In genomic region chr19:23800868-23801267, GRCh38 we compare ENCODE assay signal across 15 cellular contexts. TPM values are rescaled to one million over a fixed set of nuclear protein-coding genes. Genes with fewer than 3 reads are reported as not detected.
DNase-seq lines count a peak whose midpoint lies in the region; ATAC-seq, FAIRE-seq and TF ChIP-seq lines count a peak whose summit lies in the region.
"Had no signal": no experiment of that assay in that cellular context is flagged by ENCODE, and none has a peak within 500 bp of the region (broad histone marks: within the 10 kb centered on the region; RNA-seq: fewer than 3 reads in every experiment).

No MANE protein-coding gene starts in this region.

- H3K27me3 Mint-ChIP-seq in activated naive CD8-positive, alpha-beta T cell treated with anti-CD3 and anti-CD28 coated beads, Interleukin-2, amount 10 ng/mL, durations not matched to agents 7 days and 5 days, result no peaks in the 10 kb centered on the region
- H3K27me3 Mint-ChIP-seq in activated naive CD8-positive, alpha-beta T cell treated with anti-CD3 and anti-CD28 coated beads, Interleukin-2, amount 50 U/mL, for 24 hours, result no peaks in the 10 kb centered on the region
- H3K27me3 Mint-ChIP-seq in T-helper 17 cell, result no peaks in the 10 kb centered on the region
- H3K27me3 Mint-ChIP-seq: IgD-negative memory B cell had no signal

- ATAC-seq in activated naive CD8-positive, alpha-beta T cell treated with anti-CD3 and anti-CD28 coated beads, Interleukin-2, amount 10 ng/mL, durations not matched to agents 7 days and 5 days (ENCODE audit: low read depth), result no peak
- ATAC-seq in activated naive CD8-positive, alpha-beta T cell treated with anti-CD3 and anti-CD28 coated beads, Interleukin-2, amount 50 U/mL, for 24 hours, result no peak
- ATAC-seq in T-helper 17 cell, result no peak
- ATAC-seq in GM21825 (IDR thresholded peaks at IDR 0.05; ENCODE audit: unreplicated experiment), result no peak
- no peak for ATAC-seq in mucosa of descending colon

- peak overlapping the region; percentile 16 for H3K27ac Mint-ChIP-seq in activated naive CD8-positive, alpha-beta T cell treated with anti-CD3 and anti-CD28 coated beads, Interleukin-2, amount 10 ng/mL, durations not matched to agents 7 days and 5 days
- H3K27ac Mint-ChIP-seq in activated naive CD8-positive, alpha-beta T cell treated with anti-CD3 and anti-CD28 coated beads, Interleukin-2, amount 50 U/mL, for 24 hours, result no peak overlapping the region
- peak overlapping the region; percentile 93 for H3K27ac Mint-ChIP-seq in T-helper 17 cell
- H3K27ac Mint-ChIP-seq: IgD-negative memory B cell had no signal

- H3K4me1 Mint-ChIP-seq in activated naive CD8-positive, alpha-beta T cell treated with anti-CD3 and anti-CD28 coated beads, Interleukin-2, amount 10 ng/mL, durations not matched to agents 7 days and 5 days, result peaks cover 18% of the 10 kb centered on the region
- H3K4me1 Mint-ChIP-seq in activated naive CD8-positive, alpha-beta T cell treated with anti-CD3 and anti-CD28 coated beads, Interleukin-2, amount 50 U/mL, for 24 hours, result peaks cover 31% of the 10 kb centered on the region
- peaks cover 20% of the 10 kb centered on the region for H3K4me1 Mint-ChIP-seq in T-helper 17 cell

- peak overlapping the region; percentile 19 for H3K4me3 Mint-ChIP-seq in activated naive CD8-positive, alpha-beta T cell treated with anti-CD3 and anti-CD28 coated beads, Interleukin-2, amount 10 ng/mL, durations not matched to agents 7 days and 5 days
- no peak overlapping the region for H3K4me3 Mint-ChIP-seq in activated naive CD8-positive, alpha-beta T cell treated with anti-CD3 and anti-CD28 coated beads, Interleukin-2, amount 50 U/mL, for 24 hours
- H3K4me3 Mint-ChIP-seq in T-helper 17 cell, result no peak overlapping the region

- H3K9me3 ChIP-seq in T-helper 17 cell (ENCODE audit: control insufficient read depth, low read length, poor library complexity, severe bottlenecking) (no peaks in the 10 kb centered on the region), Peyer's patch (peaks cover 0 to 7% (median 0%) of the 10 kb centered on the region in 4 donors), mucosa of descending colon (peaks cover 19% of the 10 kb centered on the region)

- TF ChIP-seq CTCF in Peyer's patch (IDR thresholded peaks at IDR 0.05), result no peak
- TF ChIP-seq CTCF in mucosa of descending colon (IDR thresholded peaks at IDR 0.05), result no peak

- POLR2A ChIA-PET in activated naive CD8-positive, alpha-beta T cell treated with anti-CD3 and anti-CD28 coated beads, Interleukin-2, amount 10 ng/mL, durations not matched to agents 7 days and 5 days (lab: Charles Lee), result interaction anchor here (3.3 kb wide), 1 partner anchor 42 kb away, joined by 24 read pairs; the partner anchor contains the start of gene ZNF681

- intact Hi-C loops in mucosa of descending colon (cut with DNase I, micrococcal nuclease), result no loop called here

- DNase-seq in activated naive CD8-positive, alpha-beta T cell treated with anti-CD3 and anti-CD28 coated beads, Interleukin-2, amount 10 ng/mL, durations not matched to agents 7 days and 5 days, result no peak
- DNase-seq in activated naive CD8-positive, alpha-beta T cell treated with anti-CD3 and anti-CD28 coated beads, Interleukin-2, amount 50 U/mL, for 24 hours, result no peak
- DNase-seq in GM12891 (ENCODE audit: insufficient read length, low spot score) (no peak), T-helper 17 cell (no peak), Peyer's patch (no peak), mucosa of descending colon (no peak)
- DNase-seq: DMS53, HCEC 1CT, NCI-H1436, NCI-H2029 treated with DMSO at 0.1 percent for 48 hours, NCI-H510A had no signal

- H3K4me3 ChIP-seq in Peyer's patch (no peak overlapping the region), mucosa of descending colon (no peak overlapping the region)
- H3K4me3 ChIP-seq: SJSA1 had no signal

- H3K4me1 ChIP-seq in Peyer's patch (no peaks in the 10 kb centered on the region), mucosa of descending colon (ENCODE audit: low read depth) (no peaks in the 10 kb centered on the region)
- H3K4me1 ChIP-seq: SJSA1 had no signal

- no peaks in the 10 kb centered on the region for H3K27me3 ChIP-seq in Peyer's patch
- H3K27me3 ChIP-seq: SJSA1 had no signal

- no peaks in the 10 kb centered on the region for H3K36me3 ChIP-seq in Peyer's patch
- no peaks in the 10 kb centered on the region for H3K36me3 ChIP-seq in mucosa of descending colon (ENCODE audit: low read depth)
- H3K36me3 ChIP-seq: SJSA1 had no signal

- peaks cover 6% of the 10 kb centered on the region for H3K9me3 Mint-ChIP-seq in activated naive CD8-positive, alpha-beta T cell treated with anti-CD3 and anti-CD28 coated beads, Interleukin-2, amount 10 ng/mL, durations not matched to agents 7 days and 5 days
- H3K9me3 Mint-ChIP-seq in activated naive CD8-positive, alpha-beta T cell treated with anti-CD3 and anti-CD28 coated beads, Interleukin-2, amount 50 U/mL, for 24 hours, result peaks cover 10% of the 10 kb centered on the region

- no peak overlapping the region for H3K27ac ChIP-seq in Peyer's patch
- H3K27ac ChIP-seq: SJSA1 had no signal

- TF ChIP-seq POLR2A in GM12891 (IDR thresholded peaks at IDR 0.05; ENCODE audit: low read depth, low read length), result no peak
- no peak for TF ChIP-seq POLR2A in Peyer's patch (IDR thresholded peaks at IDR 0.05)

- no peak for FAIRE-seq in GM12891 (lab: Jason Lieb, UNC)
- FAIRE-seq: GM18507 had no signal

- H3K36me3 Mint-ChIP-seq in activated naive CD8-positive, alpha-beta T cell treated with anti-CD3 and anti-CD28 coated beads, Interleukin-2, amount 10 ng/mL, durations not matched to agents 7 days and 5 days, result peaks cover 22% of the 10 kb centered on the region
- H3K36me3 Mint-ChIP-seq in activated naive CD8-positive, alpha-beta T cell treated with anti-CD3 and anti-CD28 coated beads, Interleukin-2, amount 50 U/mL, for 24 hours (ENCODE audit: low read depth), result peaks cover 12% of the 10 kb centered on the region
- H3K36me3 Mint-ChIP-seq in T-helper 17 cell (ENCODE audit: low read depth), result no peaks in the 10 kb centered on the region

TF ChIP-seq in GM12891, 5 proteins besides CTCF, POLR2A, EP300 and RAD21:
- no peak for TF ChIP-seq PAX5 (IDR thresholded peaks at IDR 0.05; ENCODE audit: insufficient read depth, low read length, severe bottlenecking)
- TF ChIP-seq TAF1 (IDR thresholded peaks at IDR 0.05; ENCODE audit: low read depth, low read length), result no peak
- TF ChIP-seq SPI1 (IDR thresholded peaks at IDR 0.05; ENCODE audit: low read depth, low read length), result peak; percentile 60; the same call in 1 of the 2 replicates

RNA-seq across cellular contexts. Expression of gene ZNF681, which starts 42.2 kb away (rescaled TPM):
- 1 to 10 TPM; 5.8 to 6.0 TPM for total RNA-seq in activated naive CD8-positive, alpha-beta T cell treated with anti-CD3 and anti-CD28 coated beads, Interleukin-2, amount 10 ng/mL, durations not matched to agents 7 days and 5 days
- polyA plus RNA-seq in GM12891 (2012; ENCODE audit: low read depth, missing spikeins), result 0.59 TPM
- total RNA-seq in T-helper 17 cell (1 to 10 TPM; 1.5 to 1.9 TPM), Peyer's patch (1 to 10 TPM in 3 of 4 donors, under 1 TPM in 1; 0.66 to 5.0 (median 1.4) TPM), mucosa of descending colon (1 to 10 TPM; 2.1 to 5.4 (median 3.3) TPM)
